ENCODE assay signal across 1 cellular context in the genomic region with DNA sequence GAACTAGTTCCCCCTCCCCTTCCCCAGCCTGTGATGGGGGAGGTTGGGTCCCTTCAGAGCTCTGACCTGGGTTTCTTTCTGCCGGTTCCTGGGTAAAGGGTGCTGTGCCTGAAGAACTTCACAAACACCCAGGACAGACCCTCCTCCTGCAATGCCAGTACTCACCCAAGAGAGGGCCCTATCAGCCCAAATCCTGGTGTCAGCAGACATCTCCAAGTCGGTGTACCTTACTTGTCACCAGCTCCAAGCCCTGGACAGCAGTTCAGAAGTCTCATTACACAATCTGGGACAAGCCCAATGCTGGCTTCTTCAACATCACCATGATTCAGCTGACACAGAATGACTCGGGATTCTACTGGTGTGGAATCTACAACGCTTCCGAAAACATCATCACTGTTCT.
TF ChIP-seq lines count a peak whose summit lies in the region.

No MANE protein-coding gene starts in this region.

TF ChIP-seq in GM23338, 12 proteins besides CTCF, POLR2A, EP300 and RAD21 (continued from another document):
- TF ChIP-seq REST (IDR thresholded peaks at IDR 0.05; ENCODE audit: unreplicated experiment) (no peak), ZNF462 (CRISPR knock-in tag; IDR thresholded peaks at IDR 0.05) (no peak)
